In genomic region chr1:199151634-199152429, GRCh38 we compare ENCODE assay signal across 15 cellular contexts.
A peak's percentile ranks its signal among the peaks of the same experiment; 100 is the strongest.
DNase-seq lines count a peak whose midpoint lies in the region; ATAC-seq, FAIRE-seq and TF ChIP-seq lines count a peak whose summit lies in the region.
"Had no signal": no experiment of that assay in that cellular context is flagged by ENCODE, and none has a peak within 500 bp of the region (broad histone marks: within the 10 kb centered on the region; RNA-seq: fewer than 3 reads in every experiment).

No MANE protein-coding gene starts in this region.

- BruUV-seq in A673 (replicated peaks; lab: Mats Ljungman, UMichigan) (no TSS peak), Caco-2 (replicated peaks; lab: Mats Ljungman, UMichigan) (no TSS peak)

- CTCF ChIA-PET in A673 (lab: Charles Lee) = no interaction called here
- CTCF ChIA-PET in Caco-2 (lab: Charles Lee) = no interaction called here

- H3K36me3 ChIP-seq in A673 (ENCODE audit: insufficient read depth, low read length, poor library complexity, severe bottlenecking) (peaks cover 14% of the 10 kb centered on the region), Loucy (ENCODE audit: insufficient read depth, low read length) (no peaks in the 10 kb centered on the region), transverse colon (no peaks in the 10 kb centered on the region), Caco-2 (ENCODE audit: control insufficient read depth, insufficient read depth, low read length) (no peaks in the 10 kb centered on the region)

- H3K4me3 ChIP-seq in A673 (ENCODE audit: low read depth, low read length, poor library complexity, severe bottlenecking) (peak overlapping the region; percentile 27), Loucy (ENCODE audit: low read length, poor library complexity, severe bottlenecking) (no peak overlapping the region), transverse colon (no peak overlapping the region), Caco-2 (ENCODE audit: low read depth, low read length) (no peak overlapping the region)
- H3K4me3 ChIP-seq: skin epidermis had no signal

- peak; percentile 81 for FAIRE-seq in GM19239 (lab: Jason Lieb, UNC)

- TF ChIP-seq CTCF in A673 (conservative IDR thresholded peaks at IDR 0.05; ENCODE audit: low read depth, low read length) (no peak), Loucy (conservative IDR thresholded peaks at IDR 0.05; ENCODE audit: low read length) (no peak), transverse colon (IDR thresholded peaks at IDR 0.05) (no peak), Caco-2 (IDR thresholded peaks at IDR 0.05; ENCODE audit: insufficient read depth in 1 of 2, low read depth in 1 of 2, low read length in 1 of 2, severe bottlenecking in 1 of 2, unreplicated experiment in 1 of 2) (no peak)

- POLR2A ChIA-PET in A673 (lab: Charles Lee; ENCODE audit: low non-redundant PET) = interaction anchor here (0.6 kb wide), 1 partner anchor 11 kb away, joined by 8 read pairs; no protein-coding TSS in a partner anchor
- POLR2A ChIA-PET in Caco-2 (lab: Charles Lee) = no interaction called here

- peak overlapping the region; percentile 100 for H3K27ac ChIP-seq in A673 (ENCODE audit: low read depth, low read length, poor library complexity, severe bottlenecking)
- no peak overlapping the region for H3K27ac ChIP-seq in transverse colon
- H3K27ac ChIP-seq: RWPE1, skin epidermis had no signal

- peak; percentile 54 for ATAC-seq in HG02840 (IDR thresholded peaks at IDR 0.05; ENCODE audit: low FRiP score, unreplicated experiment)
- ATAC-seq: activated CD4-positive, CD25-positive, alpha-beta regulatory T cell treated with anti-CD3 and anti-CD28 coated beads, Interleukin-2, amount 50 U/mL, for 24 hours had no signal

- 65 to 68% methylated on average over 6 of the region's 6 CpGs for WGBS in transverse colon (ENCODE audit: low coverage in 1 of 2), 2 donors

- H3K4me3 Mint-ChIP-seq in activated T-cell treated with anti-CD3 and anti-CD28 coated beads, Interleukin-2, amount 50 U/mL, for 24 hours = no peak overlapping the region
- no peak overlapping the region for H3K4me3 Mint-ChIP-seq in Caco-2 (ENCODE audit: unreplicated experiment)
- H3K4me3 Mint-ChIP-seq: activated naive CD4-positive, alpha-beta T cell treated with anti-CD3 and anti-CD28 coated beads, Interleukin-2, amount 10 ng/mL, durations not matched to agents 7 days and 5 days had no signal

- no peak overlapping the region for H3K4me2 ChIP-seq in Loucy (ENCODE audit: low read depth, low read length, poor library complexity, severe bottlenecking)

- H3K9me3 Mint-ChIP-seq in activated T-cell treated with anti-CD3 and anti-CD28 coated beads, Interleukin-2, amount 50 U/mL, for 24 hours = no peaks in the 10 kb centered on the region
- H3K9me3 Mint-ChIP-seq in Caco-2 (ENCODE audit: unreplicated experiment) = no peaks in the 10 kb centered on the region
- H3K9me3 Mint-ChIP-seq: activated naive CD4-positive, alpha-beta T cell treated with anti-CD3 and anti-CD28 coated beads, Interleukin-2, amount 10 ng/mL, durations not matched to agents 7 days and 5 days had no signal

- intact Hi-C loops in A673 (cut with micrococcal nuclease; ENCODE audit: unreplicated experiment) = loop anchor here (2.0 kb wide), 1 partner anchor 253 kb away; no protein-coding TSS in a partner anchor
- intact Hi-C loops in transverse colon (cut with DNase I; ENCODE audit: low total_unique reads) = no loop called here
- intact Hi-C loops in Caco-2 (cut with micrococcal nuclease; ENCODE audit: unreplicated experiment) = loop anchor here (10.0 kb wide), 1 partner anchor 313 kb away; no protein-coding TSS in a partner anchor

- in situ Hi-C loops in transverse colon (cut with MboI; ENCODE audit: low pct_ligation_motif_present in 1 of 4, low pct_unique_long_range_greater_than_20kb in 1 of 4, low sequenced_read_pairs in 3 of 4) = no loop called here

- H3K27ac Mint-ChIP-seq in activated T-cell treated with anti-CD3 and anti-CD28 coated beads, Interleukin-2, amount 50 U/mL, for 24 hours = no peak overlapping the region
- H3K27ac Mint-ChIP-seq in Caco-2 (ENCODE audit: unreplicated experiment) = no peak overlapping the region
- H3K27ac Mint-ChIP-seq: activated naive CD4-positive, alpha-beta T cell treated with anti-CD3 and anti-CD28 coated beads, Interleukin-2, amount 10 ng/mL, durations not matched to agents 7 days and 5 days had no signal

- H3K9me3 ChIP-seq in A673 (ENCODE audit: low read depth, low read length, poor library complexity, severe bottlenecking) (no peaks in the 10 kb centered on the region), Loucy (ENCODE audit: insufficient read depth, low read depth, low read length) (no peaks in the 10 kb centered on the region), transverse colon (no peaks in the 10 kb centered on the region), Caco-2 (no peaks in the 10 kb centered on the region)

- no peaks in the 10 kb centered on the region for H3K9me2 ChIP-seq in Loucy (replicated peaks; ENCODE audit: low read depth, low read length)

- TF ChIP-seq POLR2A in transverse colon (IDR thresholded peaks at IDR 0.05) = no peak

- H4K20me1 ChIP-seq in Loucy (ENCODE audit: insufficient read depth, low read length, poor library complexity, severe bottlenecking) = no peaks in the 10 kb centered on the region

- H3K27me3 ChIP-seq in A673 (replicated peaks; ENCODE audit: insufficient read depth, low read depth, low read length, poor library complexity) (no peaks in the 10 kb centered on the region), Loucy (ENCODE audit: insufficient read depth, low read length, poor library complexity, severe bottlenecking) (no peaks in the 10 kb centered on the region), transverse colon (no peaks in the 10 kb centered on the region), Caco-2 (replicated peaks; ENCODE audit: control insufficient read depth, insufficient read depth, low read length) (no peaks in the 10 kb centered on the region)

- peak overlapping the region; percentile 32; the same call in 1 of the 2 replicates for H2AFZ ChIP-seq in Loucy (ENCODE audit: low read length)

- TF ChIP-seq EP300 in transverse colon (IDR thresholded peaks at IDR 0.05; ENCODE audit: low read depth) = no peak

- peak; percentile 86 for DNase-seq in A673 (ENCODE audit: low spot score)
- DNase-seq in GM19239 (ENCODE audit: insufficient read length, low spot score) = no peak
- no peak for DNase-seq in transverse colon
- no peak for DNase-seq in activated T-cell treated with anti-CD3 and anti-CD28 coated beads, Interleukin-2, amount 50 U/mL, for 24 hours
- no peak for DNase-seq in NCI-H510A (lab: John Stamatoyannopoulos, UW)
- no peak for DNase-seq in Caco-2
- DNase-seq: 8988T; activated naive CD4-positive, alpha-beta T cell treated with anti-CD3 and anti-CD28 coated beads, Interleukin-2, amount 10 ng/mL, durations not matched to agents 7 days and 5 days; GDM1; NCI-H1105 treated with DMSO at 0.1 percent for 48 hours had no signal

- H3K4me1 Mint-ChIP-seq in activated T-cell treated with anti-CD3 and anti-CD28 coated beads, Interleukin-2, amount 50 U/mL, for 24 hours (ENCODE audit: low read depth) = peaks cover 2% of the 10 kb centered on the region
- no peaks in the 10 kb centered on the region for H3K4me1 Mint-ChIP-seq in Caco-2 (ENCODE audit: low read depth, unreplicated experiment)
- H3K4me1 Mint-ChIP-seq: activated naive CD4-positive, alpha-beta T cell treated with anti-CD3 and anti-CD28 coated beads, Interleukin-2, amount 10 ng/mL, durations not matched to agents 7 days and 5 days had no signal

- no peaks in the 10 kb centered on the region for H3K79me2 ChIP-seq in Loucy (ENCODE audit: insufficient read depth, low read length)

- no peaks in the 10 kb centered on the region for H3F3A ChIP-seq in Loucy (ENCODE audit: low read depth)

- no peak overlapping the region for H3K9ac ChIP-seq in Loucy (ENCODE audit: low read depth, low read length, poor library complexity, severe bottlenecking)

- H3K4me1 ChIP-seq in A673 (ENCODE audit: insufficient read depth, low read length, poor library complexity, severe bottlenecking) (peaks cover 66% of the 10 kb centered on the region), Loucy (ENCODE audit: insufficient read depth, low read length, poor library complexity, severe bottlenecking) (peaks cover 6% of the 10 kb centered on the region), transverse colon (no peaks in the 10 kb centered on the region), Caco-2 (no peaks in the 10 kb centered on the region)

- H3K36me3 Mint-ChIP-seq in activated T-cell treated with anti-CD3 and anti-CD28 coated beads, Interleukin-2, amount 50 U/mL, for 24 hours (ENCODE audit: low read depth) = no peaks in the 10 kb centered on the region
- H3K36me3 Mint-ChIP-seq in Caco-2 (ENCODE audit: insufficient read depth, unreplicated experiment) = no peaks in the 10 kb centered on the region
- H3K36me3 Mint-ChIP-seq: activated naive CD4-positive, alpha-beta T cell treated with anti-CD3 and anti-CD28 coated beads, Interleukin-2, amount 10 ng/mL, durations not matched to agents 7 days and 5 days had no signal

- no peaks in the 10 kb centered on the region for H3K27me3 Mint-ChIP-seq in activated T-cell treated with anti-CD3 and anti-CD28 coated beads, Interleukin-2, amount 50 U/mL, for 24 hours
- H3K27me3 Mint-ChIP-seq in Caco-2 (ENCODE audit: insufficient read depth, unreplicated experiment) = peaks cover 3% of the 10 kb centered on the region
